22 cellular contexts compared by ENCODE assay signal in genomic region chr6:149449054-149449453, GRCh38. TPM values are rescaled to one million over a fixed set of nuclear protein-coding genes. Genes with fewer than 3 reads are reported as not detected.
DNase-seq lines count a peak whose midpoint lies in the region; ATAC-seq lines count a peak whose summit lies in the region.
"Had no signal": no experiment of that assay in that cellular context is flagged by ENCODE, and none has a peak within 500 bp of the region (broad histone marks: within the 10 kb centered on the region; RNA-seq: fewer than 3 reads in every experiment).

No MANE protein-coding gene starts in this region.

- H3K9me3 ChIP-seq in T-helper 17 cell (ENCODE audit: control insufficient read depth, low read length, poor library complexity, severe bottlenecking): no peaks in the 10 kb centered on the region
- H3K9me3 ChIP-seq: SJCRH30 had no signal

- H3K27ac Mint-ChIP-seq in activated naive CD4-positive, alpha-beta T cell treated with anti-CD3 and anti-CD28 coated beads, Interleukin-2, amount 50 U/mL, for 72 hours: peak overlapping the region; percentile 29 to 48
- peak overlapping the region; percentile 87 for H3K27ac Mint-ChIP-seq in T-helper 17 cell
- peak overlapping the region; percentile 66 for H3K27ac Mint-ChIP-seq in memory B cell

- no peak for ATAC-seq in activated naive CD4-positive, alpha-beta T cell treated with anti-CD3 and anti-CD28 coated beads, Interleukin-2, amount 50 U/mL, for 72 hours
- ATAC-seq in T-helper 17 cell: no peak
- no peak for ATAC-seq in memory B cell (ENCODE audit: low read depth)
- no peak for ATAC-seq in GM18502 (IDR thresholded peaks at IDR 0.05; ENCODE audit: poor library complexity, unreplicated experiment)
- ATAC-seq: HepG2, PC-3 had no signal

- peaks cover 4 to 14% of the 10 kb centered on the region in 2 donors for H3K36me3 Mint-ChIP-seq in activated naive CD4-positive, alpha-beta T cell treated with anti-CD3 and anti-CD28 coated beads, Interleukin-2, amount 50 U/mL, for 72 hours
- H3K36me3 Mint-ChIP-seq in T-helper 17 cell (ENCODE audit: low read depth) (no peaks in the 10 kb centered on the region), memory B cell (peaks cover 5% of the 10 kb centered on the region)

- H3K27me3 Mint-ChIP-seq in T-helper 17 cell (no peaks in the 10 kb centered on the region), memory B cell (no peaks in the 10 kb centered on the region)

- H3K9me3 Mint-ChIP-seq in activated naive CD4-positive, alpha-beta T cell treated with anti-CD3 and anti-CD28 coated beads, Interleukin-2, amount 50 U/mL, for 72 hours: no peaks in the 10 kb centered on the region
- H3K9me3 Mint-ChIP-seq in memory B cell: no peaks in the 10 kb centered on the region

- H3K4me1 Mint-ChIP-seq in T-helper 17 cell (peaks cover 19% of the 10 kb centered on the region), memory B cell (peaks cover 2% of the 10 kb centered on the region)

- no peak for DNase-seq in activated naive CD4-positive, alpha-beta T cell treated with anti-CD3 and anti-CD28 coated beads, Interleukin-2, amount 50 U/mL, for 72 hours (ENCODE audit: low spot score in 2 of 2)
- no peak for DNase-seq in activated naive CD4-positive, alpha-beta T cell treated with anti-CD3 and anti-CD28 coated beads, Interleukin-2, amount 50 U/mL, for 16 hours
- DNase-seq in T-helper 17 cell (no peak), memory B cell (ENCODE audit: low spot score in 2 of 2) (no peak), NCI-H1417 treated with DMSO at 0.1 percent for 48 hours (lab: John Stamatoyannopoulos, UW) (no peak), SIG-M5 (lab: John Stamatoyannopoulos, UW) (no peak)
- DNase-seq: DMS153; DND-41; MV-4-11; NCI-H1105 treated with DMSO at 0.1 percent for 48 hours; NCI-H2029; NCI-H446; NCI-H524 treated with DMSO at 0.1 percent for 48 hours; NCI-H82; NK-92 treated with Interleukin-12 subunit alpha and Interleukin-12 subunit beta, amount 100 ng/mL, for 24 hours; PC-3; SJCRH30 had no signal

- H3K4me3 Mint-ChIP-seq in T-helper 17 cell (no peak overlapping the region), memory B cell (no peak overlapping the region)

RNA-seq across cellular contexts. Expression of gene ZC3H12D, which starts 35.8 kb away (rescaled TPM):
- total RNA-seq in activated naive CD4-positive, alpha-beta T cell treated with anti-CD3 and anti-CD28 coated beads, Interleukin-2, amount 50 U/mL, for 72 hours: 100 to 1,000 TPM in 1 of 2 donors, 10 to 100 TPM in 1; 87.1 to 186 TPM
- 100 to 1,000 TPM; 219 to 248 TPM for total RNA-seq in T-helper 17 cell
- total RNA-seq: HT-29, LHCN-M2, MCF 10A, PC-3, SJCRH30 had no signal

RNA-seq across cellular contexts. Expression of gene SUMO4, which starts 49.0 kb away (rescaled TPM):
- 10 to 100 TPM in 1 of 2 donors, 1 to 10 TPM in 1; 10.0 to 11.2 TPM for total RNA-seq in activated naive CD4-positive, alpha-beta T cell treated with anti-CD3 and anti-CD28 coated beads, Interleukin-2, amount 50 U/mL, for 72 hours
- total RNA-seq in T-helper 17 cell: 10 to 100 TPM in 1 of 2 donors, 1 to 10 TPM in 1; 9.0 to 11.4 TPM
